17 cellular contexts compared by ENCODE assay signal in the genomic region with DNA sequence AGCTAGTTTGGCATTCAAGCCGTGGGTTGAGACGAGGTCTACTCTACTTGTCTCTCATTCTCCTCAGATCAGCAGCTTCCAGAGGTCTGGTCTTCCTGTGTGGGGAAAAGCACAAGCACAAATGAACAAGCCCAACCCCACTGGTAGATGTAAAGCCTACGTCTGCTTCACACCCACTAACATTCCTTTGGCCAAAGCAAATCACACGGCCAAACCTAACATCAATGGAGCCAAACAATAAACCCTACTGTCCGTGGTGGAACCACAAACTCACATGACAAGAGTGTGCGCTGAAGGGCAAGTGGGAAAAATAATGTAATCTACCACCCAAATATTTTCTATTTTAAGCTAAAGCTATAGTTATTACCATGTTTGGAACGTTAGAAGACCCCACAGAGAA.
"Had no signal": no experiment of that assay in that cellular context is flagged by ENCODE, and none has a peak within 500 bp of the region (broad histone marks: within the 10 kb centered on the region; RNA-seq: fewer than 3 reads in every experiment).

No MANE protein-coding gene starts in this region.

- H3K9me3 ChIP-seq: esophagus squamous epithelium, mucosa of descending colon, right atrium auricular region, stomach, thoracic aorta, transverse colon had no signal

- H3K4me3 ChIP-seq: esophagus squamous epithelium, hepatocyte, mucosa of descending colon, right atrium auricular region, stomach, thoracic aorta, transverse colon had no signal

- H3K27ac Mint-ChIP-seq: dendritic cell treated with granulocyte-macrophage colony-stimulating factor and Interleukin-4, amounts not matched to agents 40 ng/mL and 50 ng/mL, for 4 days; effector memory CD8-positive, alpha-beta T cell; naive thymus-derived CD8-positive, alpha-beta T cell had no signal

- H3K27me3 ChIP-seq: hepatocyte, right atrium auricular region, stomach, transverse colon had no signal

- H3K36me3 ChIP-seq: esophagus squamous epithelium, right atrium auricular region, stomach, thoracic aorta, transverse colon had no signal

- FAIRE-seq: colon, kidney, small intestine had no signal

- H3K4me2 ChIP-seq: hepatocyte had no signal

- ATAC-seq: effector memory CD8-positive, alpha-beta T cell; left colon; mucosa of descending colon; naive thymus-derived CD8-positive, alpha-beta T cell had no signal

- H3K9me3 Mint-ChIP-seq: effector memory CD8-positive, alpha-beta T cell had no signal

- H3K4me1 Mint-ChIP-seq: naive thymus-derived CD8-positive, alpha-beta T cell had no signal

- H3K4me1 ChIP-seq: transverse colon had no signal

- H3K79me2 ChIP-seq: hepatocyte had no signal

- H3K4me3 Mint-ChIP-seq: dendritic cell treated with granulocyte-macrophage colony-stimulating factor and Interleukin-4, amounts not matched to agents 40 ng/mL and 50 ng/mL, for 4 days; effector memory CD8-positive, alpha-beta T cell; naive thymus-derived CD8-positive, alpha-beta T cell had no signal

- DNase-seq: effector memory CD8-positive, alpha-beta T cell; esophagus squamous epithelium; foreskin fibroblast; left colon; mucosa of descending colon; naive thymus-derived CD8-positive, alpha-beta T cell; small intestine; stimulated activated CD4-positive, alpha-beta T cell treated with anti-CD3 and anti-CD28 coated beads, Interleukin-12 subunit alpha, Interleukin-12 subunit beta, amount 100 ng/mL, for 4 hours; stimulated activated naive CD4-positive, alpha-beta T cell; stomach; transverse colon had no signal

- H3K27ac ChIP-seq: esophagus squamous epithelium, hepatocyte, right atrium auricular region, stomach, thoracic aorta, transverse colon had no signal

- H2AFZ ChIP-seq: hepatocyte had no signal
